Comparison of ENCODE assay signal across 12 cellular contexts in genomic region chr9:112327718-112328450, GRCh38. TPM values are rescaled to one million over a fixed set of nuclear protein-coding genes. Genes with fewer than 3 reads are reported as not detected.
A peak's percentile ranks its signal among the peaks of the same experiment; 100 is the strongest.
DNase-seq lines count a peak whose midpoint lies in the region; ATAC-seq and TF ChIP-seq lines count a peak whose summit lies in the region.
"Had no signal": no experiment of that assay in that cellular context is flagged by ENCODE, and none has a peak within 500 bp of the region (broad histone marks: within the 10 kb centered on the region; RNA-seq: fewer than 3 reads in every experiment).

No MANE protein-coding gene starts in this region.

- H3K4me3 Mint-ChIP-seq in CD8-positive, alpha-beta memory T cell = peak overlapping the region in 6 of 7 donors; percentile 16 to 80 (median 49)
- H3K4me3 Mint-ChIP-seq in activated T-helper 1 cell treated with anti-CD3 and anti-CD28 coated beads, Interleukin-12 subunit alpha, Interleukin-12 subunit beta, Interleukin-2, Interleukin-4 antibody, amounts not matched to agents 30 ng/mL and 10 ng/mL and 1 ng/mL, durations not matched to agents 14 hours and 24 hours and 36 hours = no peak overlapping the region
- H3K4me3 Mint-ChIP-seq in endodermal cell = no peak overlapping the region

- no peaks in the 10 kb centered on the region for H3K36me3 ChIP-seq in CD8-positive, alpha-beta memory T cell (ENCODE audit: insufficient read depth, low read length)
- H3K36me3 ChIP-seq in aorta (ENCODE audit: control insufficient read depth in 1 of 2, insufficient read depth in 2 of 2, low read length in 1 of 2) (no peaks in the 10 kb centered on the region), endodermal cell (ENCODE audit: control insufficient read depth, insufficient read depth, low read length) (peaks cover 14% of the 10 kb centered on the region)

- H3K27ac ChIP-seq in CD8-positive, alpha-beta memory T cell (ENCODE audit: low read depth, low read length) = no peak overlapping the region
- H3K27ac ChIP-seq in HL-60 (replicated peaks) (0 out of 2 replicates have a peak overlapping the region, but pooled peaks have one; percentile 11), aorta (ENCODE audit: low read depth in 1 of 2, low read length in 2 of 2) (no peak overlapping the region), endodermal cell (ENCODE audit: low read depth, low read length) (no peak overlapping the region)

- CTCF ChIA-PET in CD8-positive, alpha-beta memory T cell (lab: Charles Lee) = no interaction called here

- no peak overlapping the region for H3K9ac ChIP-seq in endodermal cell (ENCODE audit: extremely low read depth, low read length, poor library complexity, severe bottlenecking)

- H3K9me3 Mint-ChIP-seq in CD8-positive, alpha-beta memory T cell = peaks cover 0 to 10% (median 9%) of the 10 kb centered on the region in 5 donors
- H3K9me3 Mint-ChIP-seq in activated T-helper 1 cell treated with anti-CD3 and anti-CD28 coated beads, Interleukin-12 subunit alpha, Interleukin-12 subunit beta, Interleukin-2, Interleukin-4 antibody, amounts not matched to agents 30 ng/mL and 10 ng/mL and 1 ng/mL, durations not matched to agents 14 hours and 24 hours and 36 hours = peaks cover 13% of the 10 kb centered on the region
- no peaks in the 10 kb centered on the region for H3K9me3 Mint-ChIP-seq in endodermal cell

- H3K27ac Mint-ChIP-seq in CD8-positive, alpha-beta memory T cell = peak overlapping the region in 7 of 8 donors; percentile 41 to 86 (median 65)
- H3K27ac Mint-ChIP-seq in activated T-helper 1 cell treated with anti-CD3 and anti-CD28 coated beads, Interleukin-12 subunit alpha, Interleukin-12 subunit beta, Interleukin-2, Interleukin-4 antibody, amounts not matched to agents 30 ng/mL and 10 ng/mL and 1 ng/mL, durations not matched to agents 14 hours and 24 hours and 36 hours = peak overlapping the region; percentile 43
- no peak overlapping the region for H3K27ac Mint-ChIP-seq in endodermal cell

- ATAC-seq in aorta (ENCODE audit: low FRiP score) (no peak), GM19324 (IDR thresholded peaks at IDR 0.05; ENCODE audit: low FRiP score, unreplicated experiment) (no peak)
- ATAC-seq: left colon had no signal

- no peaks in the 10 kb centered on the region for H3K9me3 ChIP-seq in CD8-positive, alpha-beta memory T cell (ENCODE audit: low read length)
- H3K9me3 ChIP-seq in aorta (ENCODE audit: control insufficient read depth, low read length) (no peaks in the 10 kb centered on the region), endodermal cell (ENCODE audit: control insufficient read depth, low read length) (no peaks in the 10 kb centered on the region)

- H3K4me1 Mint-ChIP-seq in CD8-positive, alpha-beta memory T cell = peaks cover 73 to 90% (median 87%) of the 10 kb centered on the region in 3 donors
- peaks cover 56% of the 10 kb centered on the region for H3K4me1 Mint-ChIP-seq in activated T-helper 1 cell treated with anti-CD3 and anti-CD28 coated beads, Interleukin-12 subunit alpha, Interleukin-12 subunit beta, Interleukin-2, Interleukin-4 antibody, amounts not matched to agents 30 ng/mL and 10 ng/mL and 1 ng/mL, durations not matched to agents 14 hours and 24 hours and 36 hours (ENCODE audit: low read depth)
- H3K4me1 Mint-ChIP-seq in endodermal cell = peaks cover 19% of the 10 kb centered on the region

- H3K36me3 Mint-ChIP-seq in CD8-positive, alpha-beta memory T cell = peaks cover 11 to 28% (median 19%) of the 10 kb centered on the region in 3 donors
- H3K36me3 Mint-ChIP-seq in activated T-helper 1 cell treated with anti-CD3 and anti-CD28 coated beads, Interleukin-12 subunit alpha, Interleukin-12 subunit beta, Interleukin-2, Interleukin-4 antibody, amounts not matched to agents 30 ng/mL and 10 ng/mL and 1 ng/mL, durations not matched to agents 14 hours and 24 hours and 36 hours (ENCODE audit: low read depth) = peaks cover 27% of the 10 kb centered on the region
- peaks cover 3% of the 10 kb centered on the region for H3K36me3 Mint-ChIP-seq in endodermal cell (ENCODE audit: low read depth)

- intact Hi-C loops in activated T-helper 1 cell treated with anti-CD3 and anti-CD28 coated beads, Interleukin-12 subunit alpha, Interleukin-12 subunit beta, Interleukin-2, Interleukin-4 antibody, amounts not matched to agents 30 ng/mL and 10 ng/mL and 1 ng/mL, durations not matched to agents 14 hours and 24 hours and 36 hours (cut with micrococcal nuclease) = loop anchor here (1.0 kb wide), 1 partner anchor 11 kb away; no protein-coding TSS in a partner anchor
- intact Hi-C loops in aorta (cut with DNase I) = no loop called here

- no peak for DNase-seq in CD8-positive, alpha-beta memory T cell
- no peak for DNase-seq in HL-60 (ENCODE audit: low read depth in 1 of 2, low spot score in 1 of 2)
- DNase-seq in activated T-helper 1 cell treated with anti-CD3 and anti-CD28 coated beads, Interleukin-12 subunit alpha, Interleukin-12 subunit beta, Interleukin-2, Interleukin-4 antibody, amounts not matched to agents 30 ng/mL and 10 ng/mL and 1 ng/mL, durations not matched to agents 14 hours and 24 hours and 36 hours (ENCODE audit: low spot score) = no peak
- DNase-seq in lung microvascular endothelial cell (ENCODE audit: low read depth in 2 of 2) = peak; percentile 13 to 44
- no peak for DNase-seq in NCI-H1694 (lab: John Stamatoyannopoulos, UW)
- DNase-seq in aorta = no peak
- DNase-seq in endodermal cell = no peak
- DNase-seq: DMS53, left colon, NCI-H2107, Right ventricle myocardium superior had no signal

- peaks cover 0 to 4% of the 10 kb centered on the region in 2 donors for H3K27me3 Mint-ChIP-seq in CD8-positive, alpha-beta memory T cell
- H3K27me3 Mint-ChIP-seq in activated T-helper 1 cell treated with anti-CD3 and anti-CD28 coated beads, Interleukin-12 subunit alpha, Interleukin-12 subunit beta, Interleukin-2, Interleukin-4 antibody, amounts not matched to agents 30 ng/mL and 10 ng/mL and 1 ng/mL, durations not matched to agents 14 hours and 24 hours and 36 hours (ENCODE audit: insufficient read depth) = no peaks in the 10 kb centered on the region
- no peaks in the 10 kb centered on the region for H3K27me3 Mint-ChIP-seq in endodermal cell (ENCODE audit: insufficient read depth)

- POLR2A ChIA-PET in CD8-positive, alpha-beta memory T cell (lab: Charles Lee) = interaction anchor here (0.6 to 1.0 kb wide), 2 partner anchors 39 to 175 kb away, joined by 3 to 8 read pairs; no protein-coding TSS in a partner anchor

- peaks cover 38% of the 10 kb centered on the region for H3K4me1 ChIP-seq in CD8-positive, alpha-beta memory T cell (ENCODE audit: insufficient read depth, low read length)
- H3K4me1 ChIP-seq in aorta (ENCODE audit: control insufficient read depth in 1 of 2, insufficient read depth in 2 of 2, low read length in 2 of 2) = peaks cover 3% of the 10 kb centered on the region in 2 donors
- no peaks in the 10 kb centered on the region for H3K4me1 ChIP-seq in endodermal cell (ENCODE audit: control insufficient read depth, insufficient read depth, low read length)

- no peak overlapping the region for H3K4me3 ChIP-seq in CD8-positive, alpha-beta memory T cell (ENCODE audit: low read length)
- H3K4me3 ChIP-seq in HL-60 (replicated peaks; ENCODE audit: insufficient read depth, low read length) = no peak overlapping the region
- H3K4me3 ChIP-seq in aorta (ENCODE audit: low read length in 2 of 2) = no peak overlapping the region
- no peak overlapping the region for H3K4me3 ChIP-seq in endodermal cell (ENCODE audit: low read length)

- 44 to 49% methylated on average over 2 of the region's 2 CpGs for WGBS in aorta, 2 donors
- 95 to 100% methylated on average over 1 to 2 of the region's 2 CpGs for WGBS in endodermal cell (ENCODE audit: insufficient coverage in 1 of 2, insufficient read length in 1 of 2), 2 experiments

- no peak for TF ChIP-seq CTCF in HL-60 (IDR thresholded peaks at IDR 0.05; ENCODE audit: insufficient read depth, low read length)
- no peak for TF ChIP-seq CTCF in endodermal cell (conservative IDR thresholded peaks at IDR 0.05)

- H3K27me3 ChIP-seq in CD8-positive, alpha-beta memory T cell (ENCODE audit: insufficient read depth, low read length, poor library complexity, severe bottlenecking) = no peaks in the 10 kb centered on the region
- H3K27me3 ChIP-seq in HL-60 (ENCODE audit: insufficient read depth, poor library complexity, severe bottlenecking) (no peaks in the 10 kb centered on the region), aorta (ENCODE audit: control insufficient read depth in 1 of 2, insufficient read depth in 2 of 2, low read length in 1 of 2) (no peaks in the 10 kb centered on the region), endodermal cell (ENCODE audit: control insufficient read depth, insufficient read depth, low read length, poor library complexity, severe bottlenecking) (no peaks in the 10 kb centered on the region)

RNA-seq across cellular contexts. Expression of gene PTBP3, which starts 5.5 kb away (rescaled TPM):
- 100 to 1,000 TPM; 118 to 124 TPM for total RNA-seq in CD8-positive, alpha-beta memory T cell
- 45.0 TPM for polyA plus RNA-seq in CD8-positive, alpha-beta memory T cell
- 101 TPM in 2 replicates for total RNA-seq in activated T-helper 1 cell treated with anti-CD3 and anti-CD28 coated beads, Interleukin-12 subunit alpha, Interleukin-12 subunit beta, Interleukin-2, Interleukin-4 antibody, amounts not matched to agents 30 ng/mL and 10 ng/mL and 1 ng/mL, durations not matched to agents 14 hours and 24 hours and 36 hours
- 32.3 and 32.9 TPM in 2 replicates for total RNA-seq in lung microvascular endothelial cell
- 10 to 100 TPM; 39.6 to 74.1 TPM for total RNA-seq in aorta
- polyA plus RNA-seq in aorta = 10 to 100 TPM in 1 of 2 donors, 1 to 10 TPM in 1; 5.2 to 12.9 TPM
- 10 to 100 TPM; 83.3 to 94.8 TPM for total RNA-seq in endodermal cell
- polyA plus RNA-seq in endodermal cell (2013, experiment 1 of 2) = 33.7 TPM
- polyA plus RNA-seq in endodermal cell (2013, experiment 2 of 2) = 36.1 TPM

RNA-seq across cellular contexts. Expression of gene HSDL2, which starts 52.0 kb away (rescaled TPM):
- 10 to 100 TPM; 14.9 to 17.9 TPM for total RNA-seq in CD8-positive, alpha-beta memory T cell
- polyA plus RNA-seq in CD8-positive, alpha-beta memory T cell = 17.0 TPM
- 13.0 and 13.2 TPM in 2 replicates for total RNA-seq in activated T-helper 1 cell treated with anti-CD3 and anti-CD28 coated beads, Interleukin-12 subunit alpha, Interleukin-12 subunit beta, Interleukin-2, Interleukin-4 antibody, amounts not matched to agents 30 ng/mL and 10 ng/mL and 1 ng/mL, durations not matched to agents 14 hours and 24 hours and 36 hours
- 18.3 and 27.6 TPM in 2 replicates for total RNA-seq in lung microvascular endothelial cell
- total RNA-seq in aorta = 10 to 100 TPM; 30.4 to 42.0 TPM
- polyA plus RNA-seq in aorta = 10 to 100 TPM; 27.6 to 37.6 TPM
- total RNA-seq in endodermal cell = 10 to 100 TPM; 22.5 to 29.1 TPM
- 29.8 TPM for polyA plus RNA-seq in endodermal cell (2013, experiment 1 of 2)
- polyA plus RNA-seq in endodermal cell (2013, experiment 2 of 2) = 25.9 TPM

Comparison
In these comparisons a context has a peak if more than half of its experiments do, and no peak if none do; other contexts are left out.
1. DNase-seq: peak in lung microvascular endothelial cell (2 of 2); none in CD8-positive, alpha-beta memory T cell (0 of 5), HL-60 (0 of 2), activated T-helper 1 cell treated with anti-CD3 and anti-CD28 coated beads, Interleukin-12 subunit alpha, Interleukin-12 subunit beta, Interleukin-2, Interleukin-4 antibody, amounts not matched to agents 30 ng/mL and 10 ng/mL and 1 ng/mL, durations not matched to agents 14 hours and 24 hours and 36 hours (single experiment), NCI-H1694 (single experiment), aorta (0 of 2) and endodermal cell (single experiment).
2. H3K4me3 Mint-ChIP-seq: peak in CD8-positive, alpha-beta memory T cell (6 of 7); none in activated T-helper 1 cell treated with anti-CD3 and anti-CD28 coated beads, Interleukin-12 subunit alpha, Interleukin-12 subunit beta, Interleukin-2, Interleukin-4 antibody, amounts not matched to agents 30 ng/mL and 10 ng/mL and 1 ng/mL, durations not matched to agents 14 hours and 24 hours and 36 hours (single experiment) and endodermal cell (single experiment).